In the genomic region with DNA sequence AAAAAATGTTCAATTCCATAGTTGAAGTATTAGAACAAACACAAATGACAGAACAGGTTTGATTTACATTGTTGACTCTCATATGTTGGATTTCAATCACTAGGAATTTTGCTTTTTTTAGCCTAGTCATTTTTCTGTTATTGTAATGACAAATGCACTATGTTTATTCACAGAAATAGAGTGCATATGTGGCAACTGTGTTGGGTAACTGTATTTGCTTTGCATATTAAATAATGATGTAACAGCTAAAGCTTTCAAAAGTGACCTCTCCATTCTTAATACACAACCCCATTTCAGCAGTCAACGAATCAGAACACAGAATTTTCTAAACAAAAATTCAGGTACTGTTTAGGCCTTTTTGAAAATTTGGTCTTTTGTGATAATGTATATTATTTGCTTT, we compare ENCODE assay signal across 23 cellular contexts. TPM values are rescaled to one million over a fixed set of nuclear protein-coding genes. Genes with fewer than 3 reads are reported as not detected.
"Had no signal": no experiment of that assay in that cellular context is flagged by ENCODE, and none has a peak within 500 bp of the region (broad histone marks: within the 10 kb centered on the region; RNA-seq: fewer than 3 reads in every experiment).

No MANE protein-coding gene starts in this region.

- H3K27ac Mint-ChIP-seq: activated CD4-positive, alpha-beta memory T cell treated with anti-CD3 and anti-CD28 coated beads, Interleukin-2, amount 10 ng/mL, durations not matched to agents 7 days and 5 days; activated naive CD8-positive, alpha-beta T cell; naive thymus-derived CD4-positive, alpha-beta T cell; stimulated activated naive CD8-positive, alpha-beta T cell treated with anti-CD3 and anti-CD28 coated beads, Interleukin-15, Interleukin-2, amounts not matched to agents 100 ng/mL and 50 ng/mL, for 24 hours; T-helper 1 cell treated with Interleukin-12 subunit alpha and Interleukin-12 subunit beta and Interleukin-4 antibody, amounts not matched to agents 30 μg/mL and 1 μg/mL, for 36 hours had no signal

- H3K4me1 ChIP-seq: esophagus muscularis mucosa, gastrocnemius medialis, heart left ventricle, right lobe of liver, spleen, testis, upper lobe of left lung had no signal

- FAIRE-seq: astrocyte, colon, endometrium had no signal

- H3K4me3 ChIP-seq: cardiac muscle cell, esophagus muscularis mucosa, gastrocnemius medialis, heart left ventricle, mucosa of descending colon, ovary, right lobe of liver, spleen, testis, upper lobe of left lung had no signal

- H3K27me3 ChIP-seq: cardiac muscle cell, gastrocnemius medialis, ovary, right lobe of liver, testis, upper lobe of left lung had no signal

- H3K36me3 Mint-ChIP-seq: activated naive CD8-positive, alpha-beta T cell; naive thymus-derived CD4-positive, alpha-beta T cell had no signal

- H3K27ac ChIP-seq: cardiac muscle cell, esophagus muscularis mucosa, gastrocnemius medialis, heart left ventricle, ovary, right lobe of liver, spleen, testis, upper lobe of left lung had no signal

- H3K4me3 Mint-ChIP-seq: activated CD4-positive, alpha-beta memory T cell treated with anti-CD3 and anti-CD28 coated beads, Interleukin-2, amount 10 ng/mL, durations not matched to agents 7 days and 5 days; activated naive CD8-positive, alpha-beta T cell; naive thymus-derived CD4-positive, alpha-beta T cell; stimulated activated naive CD8-positive, alpha-beta T cell treated with anti-CD3 and anti-CD28 coated beads, Interleukin-15, Interleukin-2, amounts not matched to agents 100 ng/mL and 50 ng/mL, for 24 hours; T-helper 1 cell treated with Interleukin-12 subunit alpha and Interleukin-12 subunit beta and Interleukin-4 antibody, amounts not matched to agents 30 μg/mL and 1 μg/mL, for 36 hours had no signal

- H3K4me1 Mint-ChIP-seq: activated CD4-positive, alpha-beta memory T cell treated with anti-CD3 and anti-CD28 coated beads, Interleukin-2, amount 10 ng/mL, durations not matched to agents 7 days and 5 days; naive thymus-derived CD4-positive, alpha-beta T cell had no signal

- H3K9me3 Mint-ChIP-seq: activated CD4-positive, alpha-beta memory T cell treated with anti-CD3 and anti-CD28 coated beads, Interleukin-2, amount 10 ng/mL, durations not matched to agents 7 days and 5 days; stimulated activated naive CD8-positive, alpha-beta T cell treated with anti-CD3 and anti-CD28 coated beads, Interleukin-15, Interleukin-2, amounts not matched to agents 100 ng/mL and 50 ng/mL, for 24 hours; T-helper 1 cell treated with Interleukin-12 subunit alpha and Interleukin-12 subunit beta and Interleukin-4 antibody, amounts not matched to agents 30 μg/mL and 1 μg/mL, for 36 hours had no signal

- H3K9me3 ChIP-seq: esophagus muscularis mucosa, gastrocnemius medialis, heart left ventricle, mucosa of descending colon, ovary, right lobe of liver, spleen, testis, upper lobe of left lung had no signal

- DNase-seq: activated CD4-positive, alpha-beta memory T cell treated with anti-CD3 and anti-CD28 coated beads, Interleukin-2, amount 10 ng/mL, durations not matched to agents 7 days and 5 days; activated CD4-positive, alpha-beta T cell treated with anti-CD3 and anti-CD28 coated beads for 4 hours; activated gamma-delta T cell; activated T-cell treated with anti-CD3 and anti-CD28 coated beads, Interleukin-2, amount 50 U/mL, for 48 hours; gastrocnemius medialis; heart left ventricle; islet precursor cell; mucosa of descending colon; naive thymus-derived CD4-positive, alpha-beta T cell; ovary; right lobe of liver; spleen; testis; upper lobe of left lung had no signal

- H3K36me3 ChIP-seq: esophagus muscularis mucosa, gastrocnemius medialis, heart left ventricle, ovary, right lobe of liver, spleen, upper lobe of left lung had no signal

RNA-seq across cellular contexts. Expression of a gene that starts 54.0 kb away (rescaled TPM):
- total RNA-seq: activated CD4-positive, alpha-beta memory T cell treated with anti-CD3 and anti-CD28 coated beads, Interleukin-2, amount 10 ng/mL, durations not matched to agents 7 days and 5 days; astrocyte; gastrocnemius medialis; heart left ventricle; naive thymus-derived CD4-positive, alpha-beta T cell; pulmonary artery endothelial cell had no signal
- polyA plus RNA-seq: heart left ventricle; naive thymus-derived CD4-positive, alpha-beta T cell had no signal
